In the genomic region with DNA sequence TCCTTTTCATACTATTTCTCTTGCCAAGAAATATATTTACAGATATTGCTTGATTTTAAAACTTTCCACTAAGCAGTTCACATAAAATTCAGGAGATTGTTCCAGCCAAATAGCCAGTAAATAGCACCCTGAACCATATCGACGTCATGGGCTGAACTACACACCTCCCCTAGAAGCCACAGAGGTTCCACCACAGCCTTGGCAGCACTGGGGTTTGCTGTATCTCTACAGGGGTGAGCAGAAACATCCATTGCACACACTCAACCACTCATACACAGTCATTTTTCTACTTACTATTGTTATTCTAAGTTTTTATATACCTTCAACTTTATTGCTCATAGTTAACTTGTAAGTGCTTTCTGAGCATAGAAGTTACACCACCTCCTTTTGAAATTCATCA, we compare ENCODE assay signal across 11 cellular contexts. TPM values are rescaled to one million over a fixed set of nuclear protein-coding genes. Genes with fewer than 3 reads are reported as not detected.
DNase-seq lines count a peak whose midpoint lies in the region; ATAC-seq and TF ChIP-seq lines count a peak whose summit lies in the region.
"Had no signal": no experiment of that assay in that cellular context is flagged by ENCODE, and none has a peak within 500 bp of the region (broad histone marks: within the 10 kb centered on the region; RNA-seq: fewer than 3 reads in every experiment).

No MANE protein-coding gene starts in this region.

- no peak for TF ChIP-seq POLR2A in gastrocnemius medialis (IDR thresholded peaks at IDR 0.05)

- intact Hi-C loops in Panc1 (cut with micrococcal nuclease; ENCODE audit: unreplicated experiment) (no loop called here), gastrocnemius medialis (cut with DNase I; ENCODE audit: low total_unique reads) (no loop called here)

- no TSS peak for BruUV-seq in Panc1 (replicated peaks; lab: Mats Ljungman, UMichigan)

- CTCF ChIA-PET in Panc1 (lab: Charles Lee) = no interaction called here

- H3K27ac ChIP-seq in Panc1 (ENCODE audit: low read length) (0 out of 2 replicates have a peak overlapping the region, but pooled peaks have one; percentile 26), gastrocnemius medialis (no peak overlapping the region)
- H3K27ac ChIP-seq: vagina had no signal

- no peak overlapping the region for H3K4me3 ChIP-seq in Panc1 (ENCODE audit: low read depth in 2 of 2, low read length in 2 of 2)
- no peak overlapping the region for H3K4me3 ChIP-seq in fibroblast of mammary gland (ENCODE audit: control insufficient read depth, low read depth, low read length)
- H3K4me3 ChIP-seq in gastrocnemius medialis = no peak overlapping the region
- H3K4me3 ChIP-seq: vagina had no signal

- in situ Hi-C loops in Panc1 (cut with HindIII; ENCODE audit: low pct_unique_long_range_greater_than_20kb, low sequenced_read_pairs) = no loop called here
- in situ Hi-C loops in gastrocnemius medialis (cut with MboI; ENCODE audit: low sequenced_read_pairs in 4 of 4) = no loop called here

- POLR2A ChIA-PET in Panc1 (lab: Charles Lee) = no interaction called here

- ATAC-seq in Panc1 (peak; percentile 70; the same call in 1 of the 2 replicates), GM18519 (IDR thresholded peaks at IDR 0.05; ENCODE audit: low FRiP score, unreplicated experiment) (no peak), gastrocnemius medialis (no peak)

- H3K9me3 ChIP-seq in Panc1 (ENCODE audit: control insufficient read depth, insufficient read depth, low read depth, low read length) (no peaks in the 10 kb centered on the region), gastrocnemius medialis (no peaks in the 10 kb centered on the region)
- H3K9me3 ChIP-seq: vagina had no signal

- H3K4me1 ChIP-seq in Panc1 (ENCODE audit: control insufficient read depth, insufficient read depth, low read length) = peaks cover 4% of the 10 kb centered on the region; the same call in 1 of the 2 replicates
- H3K4me1 ChIP-seq in gastrocnemius medialis = no peaks in the 10 kb centered on the region
- H3K4me1 ChIP-seq: vagina had no signal

- TF ChIP-seq CTCF in Panc1 (IDR thresholded peaks at IDR 0.05) (no peak), fibroblast of mammary gland (conservative IDR thresholded peaks at IDR 0.05; ENCODE audit: control insufficient read depth, insufficient read depth, low read depth, low read length) (no peak), gastrocnemius medialis (IDR thresholded peaks at IDR 0.05 in 4 of 5, conservative IDR thresholded peaks at IDR 0.05 in 1 of 5) (no peak)

- H3K36me3 ChIP-seq in Panc1 (ENCODE audit: control insufficient read depth, insufficient read depth, low read length) (no peaks in the 10 kb centered on the region), gastrocnemius medialis (no peaks in the 10 kb centered on the region)
- H3K36me3 ChIP-seq: vagina had no signal

- DNase-seq in Panc1 (ENCODE audit: low read depth, low spot score) (no peak), activated T-cell treated with anti-CD3 and anti-CD28 coated beads for 24 hours (ENCODE audit: low read depth) (peak; percentile 38), fibroblast of mammary gland (ENCODE audit: low read depth) (peak; percentile 19), glomerular visceral epithelial cell (ENCODE audit: extremely low spot score) (no peak), gastrocnemius medialis (no peak)
- peak; percentile 36 to 49 for DNase-seq in stimulated activated CD8-positive, alpha-beta memory T cell treated with anti-CD3 and anti-CD28 coated beads, Interleukin-7, amount 100 ng/mL, for 1 hour (ENCODE audit: low read depth in 2 of 2)
- DNase-seq: activated B cell treated with CpG ODN at 0.5 μM for 24 hours, kidney glomerular epithelial cell, NCI-H345 had no signal

- H3K27me3 ChIP-seq in Panc1 (ENCODE audit: control insufficient read depth, insufficient read depth, low read length) (no peaks in the 10 kb centered on the region), gastrocnemius medialis (no peaks in the 10 kb centered on the region)
- H3K27me3 ChIP-seq: vagina had no signal

RNA-seq across cellular contexts. Expression of a gene that starts 8.1 kb away (rescaled TPM):
- total RNA-seq in Panc1 (2021; ENCODE audit: unreplicated experiment) (0.28 TPM), gastrocnemius medialis (under 1 TPM in 1 of 4 donors, not detected in 3; 0.31 TPM)
- 3.9 TPM for polyA plus RNA-seq in Panc1 (2012; ENCODE audit: insufficient read length)

RNA-seq across cellular contexts. Expression of a gene that starts 44.4 kb away (rescaled TPM):
- total RNA-seq in Panc1 (2021; ENCODE audit: unreplicated experiment) (not detected), gastrocnemius medialis (not detected)
- polyA plus RNA-seq in Panc1 (2012; ENCODE audit: insufficient read length) = not detected
- total RNA-seq: activated B cell treated with CpG ODN at 0.5 μM for 24 hours had no signal

Comparison
In these comparisons a context has a peak if more than half of its experiments do, and no peak if none do; other contexts are left out.
1. DNase-seq: peak in activated T-cell treated with anti-CD3 and anti-CD28 coated beads for 24 hours (single experiment), fibroblast of mammary gland (single experiment) and stimulated activated CD8-positive, alpha-beta memory T cell treated with anti-CD3 and anti-CD28 coated beads, Interleukin-7, amount 100 ng/mL, for 1 hour (2 of 2); none in Panc1 (single experiment), glomerular visceral epithelial cell (single experiment) and gastrocnemius medialis (0 of 2).